Comparison of ENCODE assay signal across 15 cellular contexts in genomic region chrX:56793533-56794320, GRCh38.
A peak's percentile ranks its signal among the peaks of the same experiment; 100 is the strongest.
DNase-seq lines count a peak whose midpoint lies in the region; ATAC-seq and TF ChIP-seq lines count a peak whose summit lies in the region.
"Had no signal": no experiment of that assay in that cellular context is flagged by ENCODE, and none has a peak within 500 bp of the region (broad histone marks: within the 10 kb centered on the region; RNA-seq: fewer than 3 reads in every experiment).

No MANE protein-coding gene starts in this region.

- H3K4me2 ChIP-seq in osteoblast (ENCODE audit: insufficient read depth, low read length) (no peak overlapping the region), OCI-LY7 (ENCODE audit: low read length) (no peak overlapping the region)
- H3K4me2 ChIP-seq: KMS-11 had no signal

- H3K4me3 Mint-ChIP-seq in activated T-helper 17 cell treated with anti-CD3 and anti-CD28 coated beads, Interleukin-2, amount 50 U/mL, for 72 hours, result no peak overlapping the region
- H3K4me3 Mint-ChIP-seq: mesothelial cell of epicardium had no signal

- H3K27ac Mint-ChIP-seq in activated T-helper 17 cell treated with anti-CD3 and anti-CD28 coated beads, Interleukin-2, amount 50 U/mL, for 72 hours, result no peak overlapping the region
- H3K27ac Mint-ChIP-seq: mesothelial cell of epicardium had no signal

- POLR2A ChIA-PET in GM10248 (lab: Yijun Ruan, JAX) (no interaction called here), OCI-LY7 (lab: Charles Lee) (no interaction called here)

- CTCF ChIA-PET in GM10248 (lab: Yijun Ruan, JAX), result no interaction called here
- CTCF ChIA-PET in OCI-LY7 (lab: Charles Lee; ENCODE audit: unreplicated experiment), result no interaction called here

- no TSS peak for BruUV-seq in OCI-LY7 (replicated peaks; lab: Mats Ljungman, UMichigan)

- TF ChIP-seq CTCF in osteoblast (IDR thresholded peaks at IDR 0.05; ENCODE audit: extremely low read depth, low read depth, low read length) (no peak), GM10248 (IDR thresholded peaks at IDR 0.05; ENCODE audit: control extremely low read depth, extremely low read depth, low read depth, missing control alignments) (no peak), OCI-LY7 (conservative IDR thresholded peaks at IDR 0.05; ENCODE audit: low read length) (no peak)

- H3K36me3 Mint-ChIP-seq in activated T-helper 17 cell treated with anti-CD3 and anti-CD28 coated beads, Interleukin-2, amount 50 U/mL, for 72 hours (ENCODE audit: low read depth), result peaks cover 31% of the 10 kb centered on the region

- H3K9me2 ChIP-seq in OCI-LY7 (ENCODE audit: insufficient read depth, low read length), result no peaks in the 10 kb centered on the region

- H2AFZ ChIP-seq in osteoblast (ENCODE audit: low read length) (peak overlapping the region; percentile 32), OCI-LY7 (ENCODE audit: low read length) (no peak overlapping the region)

- H3K27me3 ChIP-seq in osteoblast (ENCODE audit: insufficient read depth, low read length), result peaks cover 3% of the 10 kb centered on the region

- no peak for ATAC-seq in activated T-helper 17 cell treated with anti-CD3 and anti-CD28 coated beads, Interleukin-2, amount 50 U/mL, for 72 hours (replicated peaks)

- peaks cover 13% of the 10 kb centered on the region for H4K20me1 ChIP-seq in osteoblast (ENCODE audit: insufficient read depth, low read length)
- H4K20me1 ChIP-seq in OCI-LY7 (ENCODE audit: insufficient read depth, low read length), result no peaks in the 10 kb centered on the region

- H3K9me3 Mint-ChIP-seq in activated T-helper 17 cell treated with anti-CD3 and anti-CD28 coated beads, Interleukin-2, amount 50 U/mL, for 72 hours, result no peaks in the 10 kb centered on the region

- H3K4me3 ChIP-seq in osteoblast (ENCODE audit: insufficient read depth, low read length) (no peak overlapping the region), OCI-LY7 (ENCODE audit: low read depth, low read length, poor library complexity, severe bottlenecking) (no peak overlapping the region)
- H3K4me3 ChIP-seq: prostate gland had no signal

- no peaks in the 10 kb centered on the region for H3K9me3 ChIP-seq in osteoblast (ENCODE audit: low read depth, low read length)
- H3K9me3 ChIP-seq in OCI-LY7 (ENCODE audit: low read length), result no peaks in the 10 kb centered on the region
- H3K9me3 ChIP-seq: prostate gland had no signal

- H3K79me2 ChIP-seq in osteoblast (ENCODE audit: insufficient read depth, low read length) (no peaks in the 10 kb centered on the region), OCI-LY7 (ENCODE audit: insufficient read depth, low read depth, low read length) (no peaks in the 10 kb centered on the region)

- no peaks in the 10 kb centered on the region for H3K36me3 ChIP-seq in osteoblast (ENCODE audit: insufficient read depth, low read length)
- 0 out of 2 replicates have a peak, but pooled peaks cover under 1% of the 10 kb centered on the region for H3K36me3 ChIP-seq in OCI-LY7 (ENCODE audit: insufficient read depth, low read length)
- H3K36me3 ChIP-seq: prostate gland had no signal

- H3K4me1 ChIP-seq in osteoblast (ENCODE audit: insufficient read depth, low read length) (no peaks in the 10 kb centered on the region), OCI-LY7 (ENCODE audit: insufficient read depth, low read length, poor library complexity, severe bottlenecking) (peaks cover 17% of the 10 kb centered on the region)
- H3K4me1 ChIP-seq: prostate gland had no signal

- peaks cover 25% of the 10 kb centered on the region for H3K4me1 Mint-ChIP-seq in activated T-helper 17 cell treated with anti-CD3 and anti-CD28 coated beads, Interleukin-2, amount 50 U/mL, for 72 hours
- H3K4me1 Mint-ChIP-seq: mesothelial cell of epicardium had no signal

- no peaks in the 10 kb centered on the region for H3K27me3 Mint-ChIP-seq in activated T-helper 17 cell treated with anti-CD3 and anti-CD28 coated beads, Interleukin-2, amount 50 U/mL, for 72 hours

- DNase-seq in AG20443 (ENCODE audit: low spot score) (peak; percentile 13), HCEC 1CT (peak; percentile 9), dermis blood vessel endothelial cell (peak; percentile 49), osteoblast (ENCODE audit: insufficient read length, low spot score, missing footprints) (peak; percentile 91), DMS79 (lab: John Stamatoyannopoulos, UW) (no peak), GM10248 (ENCODE audit: extremely low spot score) (no peak), OCI-LY7 (ENCODE audit: low spot score) (no peak)
- DNase-seq: activated CD4-positive, CD25-positive, alpha-beta regulatory T cell; activated effector memory CD4-positive, alpha-beta T cell treated with anti-CD3 and anti-CD28 coated beads, Interleukin-2, amount 50 U/mL, for 16 hours; stimulated activated CD4-positive, alpha-beta T cell treated with anti-CD3 and anti-CD28 coated beads, Interleukin-4, amount 100 ng/mL, for 4 hours; stimulated activated naive CD4-positive, alpha-beta T cell treated with Interleukin-2 at 50 U/mL for 16 hours had no signal

- intact Hi-C loops in OCI-LY7 (cut with micrococcal nuclease; ENCODE audit: unreplicated experiment), result no loop called here

- H3K27ac ChIP-seq in osteoblast (ENCODE audit: low read depth, low read length) (no peak overlapping the region), OCI-LY7 (ENCODE audit: low read depth, low read length, poor library complexity, severe bottlenecking) (no peak overlapping the region)
- H3K27ac ChIP-seq: KMS-11, prostate gland had no signal

Comparison
In these comparisons a context has a peak if more than half of its experiments do, and no peak if none do; other contexts are left out.
1. DNase-seq: peak in AG20443 (single experiment), HCEC 1CT (single experiment), dermis blood vessel endothelial cell (single experiment) and osteoblast (single experiment); none in DMS79 (single experiment), GM10248 (single experiment) and OCI-LY7 (single experiment).